ENCODE assay signal across 18 cellular contexts in the genomic region with DNA sequence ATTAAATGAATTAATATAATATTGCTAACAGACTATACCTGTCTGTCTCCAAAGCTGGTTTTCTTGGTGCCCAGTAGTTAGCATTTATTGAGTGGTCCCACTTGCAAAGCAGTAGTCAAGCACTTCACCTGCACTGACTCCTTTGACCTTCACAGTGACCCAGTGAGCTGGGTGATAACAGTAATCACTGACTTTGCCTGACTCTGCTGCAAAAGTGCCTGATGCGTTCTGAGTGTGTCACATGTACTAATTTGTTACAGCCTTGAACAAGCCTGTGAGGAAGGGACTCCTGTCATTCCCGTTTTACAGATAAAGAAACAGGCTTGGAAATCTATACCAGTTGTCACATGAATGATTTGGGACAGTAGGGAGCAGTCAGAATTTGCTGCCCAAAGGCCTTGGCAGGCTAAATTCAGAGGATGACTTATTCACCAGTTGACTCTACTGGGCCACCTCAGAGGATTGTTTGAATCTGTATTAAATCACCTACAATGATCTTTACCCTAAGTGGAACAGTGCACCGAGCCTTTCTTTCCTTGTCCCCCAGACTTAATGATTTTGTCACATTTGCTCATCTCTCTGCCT.
"Had no signal": no experiment of that assay in that cellular context is flagged by ENCODE, and none has a peak within 500 bp of the region (broad histone marks: within the 10 kb centered on the region; RNA-seq: fewer than 3 reads in every experiment).

No MANE protein-coding gene starts in this region.

- H3K9me3 ChIP-seq: esophagus squamous epithelium, lower lobe of right lung had no signal

- H2AFZ ChIP-seq: parathyroid adenoma had no signal

- H3K27me3 Mint-ChIP-seq: central memory CD8-positive, alpha-beta T cell; natural killer cell treated with Interleukin-12 subunit alpha and Interleukin-12 subunit beta and Interleukin-15 and Interleukin-18, amount 100 ng/mL, for 72 hours had no signal

- H3K27ac ChIP-seq: dorsolateral prefrontal cortex, esophagus squamous epithelium, lower lobe of right lung, parathyroid adenoma had no signal

- ATAC-seq: left lobe of liver; lower lobe of right lung; natural killer cell treated with Interleukin-12 subunit alpha and Interleukin-12 subunit beta and Interleukin-15 and Interleukin-18, amount 100 ng/mL, for 72 hours had no signal

- DNase-seq: cortex of kidney; dorsolateral prefrontal cortex; effector memory CD4-positive, alpha-beta T cell; esophagus squamous epithelium; foreskin fibroblast; hippocampal formation; lower lobe of right lung; occipital lobe; stimulated activated CD4-positive, alpha-beta T cell treated with anti-CD3 and anti-CD28 coated beads, Interleukin-2, amount 100 ng/mL, for 48 hours; stimulated activated naive CD4-positive, alpha-beta T cell treated with Interleukin-2 at 50 U/mL for 16 hours; trophoblast cell had no signal

- H3K4me2 ChIP-seq: smooth muscle cell had no signal

- H3K4me3 ChIP-seq: dorsolateral prefrontal cortex, esophagus squamous epithelium, lower lobe of right lung, smooth muscle cell had no signal

- H3K9ac ChIP-seq: parathyroid adenoma had no signal

- H3K27me3 ChIP-seq: dorsolateral prefrontal cortex, esophagus squamous epithelium had no signal

- H3K27ac Mint-ChIP-seq: memory B cell; mesothelial cell of epicardium; natural killer cell treated with Interleukin-12 subunit alpha and Interleukin-12 subunit beta and Interleukin-15 and Interleukin-18, amount 100 ng/mL, for 72 hours had no signal

- H3K36me3 ChIP-seq: esophagus squamous epithelium, lower lobe of right lung had no signal

- H3K9me3 Mint-ChIP-seq: memory B cell; natural killer cell treated with Interleukin-12 subunit alpha and Interleukin-12 subunit beta and Interleukin-15 and Interleukin-18, amount 100 ng/mL, for 72 hours had no signal

- H3K4me3 Mint-ChIP-seq: central memory CD8-positive, alpha-beta T cell; memory B cell; mesothelial cell of epicardium had no signal

- H3K4me1 Mint-ChIP-seq: memory B cell had no signal
